In genomic region chr10:69819713-69820506, GRCh38 we compare ENCODE assay signal across 11 cellular contexts. TPM values are rescaled to one million over a fixed set of nuclear protein-coding genes. Genes with fewer than 3 reads are reported as not detected.
DNase-seq lines count a peak whose midpoint lies in the region; ATAC-seq lines count a peak whose summit lies in the region.
"Had no signal": no experiment of that assay in that cellular context is flagged by ENCODE, and none has a peak within 500 bp of the region (broad histone marks: within the 10 kb centered on the region; RNA-seq: fewer than 3 reads in every experiment).

No MANE protein-coding gene starts in this region.

- ATAC-seq in GM18858 (IDR thresholded peaks at IDR 0.05; ENCODE audit: unreplicated experiment) (no peak), HG03097 (IDR thresholded peaks at IDR 0.05; ENCODE audit: low FRiP score, unreplicated experiment) (no peak)
- ATAC-seq: activated CD4-positive, CD25-positive, alpha-beta regulatory T cell treated with anti-CD3 and anti-CD28 coated beads, Interleukin-2, amount 50 U/mL, for 24 hours; activated T-cell treated with anti-CD3 and anti-CD28 coated beads, Interleukin-2, amount 50 U/mL, for 4 hours had no signal

- DNase-seq in Kasumi-1 (lab: John Stamatoyannopoulos, UW) (peak; percentile 17 to 35), SW480 (ENCODE audit: low spot score) (peak; percentile 71), hepatic stellate cell (ENCODE audit: low spot score) (peak; percentile 63), H4 (ENCODE audit: low spot score) (no peak), NCI-H2107 treated with DMSO at 0.1 percent for 48 hours (lab: John Stamatoyannopoulos, UW; ENCODE audit: unreplicated experiment) (no peak)
- DNase-seq: activated T-cell treated with anti-CD3 and anti-CD28 coated beads, Interleukin-2, amount 50 U/mL, for 4 hours; KBM-7; stimulated activated CD4-positive, alpha-beta T cell treated with anti-CD3 and anti-CD28 coated beads, Interleukin-4, amount 100 ng/mL, for 24 hours had no signal

RNA-seq across cellular contexts. Expression of gene COL13A1, which starts 18.2 kb away (rescaled TPM):
- 0.50 and 0.53 TPM in 2 replicates for total RNA-seq in H4 (2014; rRNA removed; shearing (Covaris generic))
- total RNA-seq: activated T-cell treated with anti-CD3 and anti-CD28 coated beads, Interleukin-2, amount 50 U/mL, for 4 hours had no signal

Comparison
In these comparisons a context has a peak if more than half of its experiments do, and no peak if none do; other contexts are left out.
1. DNase-seq: peak in Kasumi-1 (2 of 2), SW480 (single experiment) and hepatic stellate cell (single experiment); none in H4 (single experiment) and NCI-H2107 treated with DMSO at 0.1 percent for 48 hours (single experiment).